Comparison of ENCODE assay signal across 18 cellular contexts in the genomic region with DNA sequence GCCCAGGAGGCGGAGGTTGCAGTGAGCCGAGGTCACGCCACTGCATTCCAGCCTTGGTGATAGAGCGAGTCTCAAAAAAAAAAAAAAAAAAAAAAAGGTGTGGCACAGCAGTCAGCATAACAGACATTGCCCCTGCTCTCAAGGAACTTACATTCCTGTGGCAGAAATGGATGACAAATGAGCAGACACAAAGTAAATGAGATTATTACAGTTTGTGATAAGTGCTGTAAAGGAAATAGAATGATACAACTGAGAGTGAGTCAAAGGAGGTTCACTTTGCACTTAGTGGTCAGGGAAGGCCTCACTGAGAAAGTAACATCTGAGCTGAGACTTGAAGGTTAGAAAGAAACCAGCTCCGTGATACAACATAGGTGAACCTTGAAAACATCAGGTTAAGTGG. TPM values are rescaled to one million over a fixed set of nuclear protein-coding genes. Genes with fewer than 3 reads are reported as not detected.
DNase-seq lines count a peak whose midpoint lies in the region; ATAC-seq and TF ChIP-seq lines count a peak whose summit lies in the region.
"Had no signal": no experiment of that assay in that cellular context is flagged by ENCODE, and none has a peak within 500 bp of the region (broad histone marks: within the 10 kb centered on the region; RNA-seq: fewer than 3 reads in every experiment).

No MANE protein-coding gene starts in this region.

- no TSS peak for BruUV-seq in MCF 10A (replicated peaks; lab: Mats Ljungman, UMichigan)

- peaks cover 39% of the 10 kb centered on the region for H3K4me1 Mint-ChIP-seq in activated CD4-positive, alpha-beta memory T cell treated with anti-CD3 and anti-CD28 coated beads for 36 hours (ENCODE audit: low read depth)
- peaks cover 59 to 83% of the 10 kb centered on the region in 2 donors for H3K4me1 Mint-ChIP-seq in immature natural killer cell
- H3K4me1 Mint-ChIP-seq in MCF 10A (ENCODE audit: insufficient read depth, unreplicated experiment) = no peaks in the 10 kb centered on the region
- no peaks in the 10 kb centered on the region for H3K4me1 Mint-ChIP-seq in mesothelial cell of epicardium

- peaks cover 33% of the 10 kb centered on the region for H3K36me3 Mint-ChIP-seq in activated CD4-positive, alpha-beta memory T cell treated with anti-CD3 and anti-CD28 coated beads for 36 hours
- peaks cover 13 to 35% (median 21%) of the 10 kb centered on the region in 3 donors for H3K36me3 Mint-ChIP-seq in immature natural killer cell
- peaks cover 91% of the 10 kb centered on the region for H3K36me3 Mint-ChIP-seq in MCF 10A (ENCODE audit: insufficient read depth, unreplicated experiment)
- peaks cover 55% of the 10 kb centered on the region for H3K36me3 Mint-ChIP-seq in mesothelial cell of epicardium

- peak overlapping the region; percentile 91 for H3K4me2 ChIP-seq in BLaER1

- no peaks in the 10 kb centered on the region; the same call in 1 of the 2 replicates for H4K20me1 ChIP-seq in BLaER1

- H3K9me3 Mint-ChIP-seq in activated CD4-positive, alpha-beta memory T cell treated with anti-CD3 and anti-CD28 coated beads for 36 hours = no peaks in the 10 kb centered on the region
- H3K9me3 Mint-ChIP-seq in immature natural killer cell = no peaks in the 10 kb centered on the region
- H3K9me3 Mint-ChIP-seq in MCF 10A (ENCODE audit: unreplicated experiment) = no peaks in the 10 kb centered on the region
- H3K9me3 Mint-ChIP-seq in mesothelial cell of epicardium = no peaks in the 10 kb centered on the region

- H3K27me3 ChIP-seq in BLaER1 (no peaks in the 10 kb centered on the region), GM06990 (replicated peaks; ENCODE audit: control insufficient read depth, insufficient read depth, low read length) (no peaks in the 10 kb centered on the region)
- H3K27me3 ChIP-seq: upper lobe of right lung had no signal

- H3K27ac ChIP-seq in BLaER1 = peak overlapping the region; percentile 86; the same call in 1 of the 2 replicates

- peak overlapping the region; percentile 99 for H3K4me3 Mint-ChIP-seq in activated CD4-positive, alpha-beta memory T cell treated with anti-CD3 and anti-CD28 coated beads for 36 hours
- H3K4me3 Mint-ChIP-seq in immature natural killer cell (peak overlapping the region; percentile 96 to 100 (median 98)), MCF 10A (ENCODE audit: unreplicated experiment) (no peak overlapping the region), mesothelial cell of epicardium (no peak overlapping the region)

- peaks cover 88% of the 10 kb centered on the region for H3K36me3 ChIP-seq in BLaER1
- peaks cover 13% of the 10 kb centered on the region for H3K36me3 ChIP-seq in GM06990 (ENCODE audit: control insufficient read depth, insufficient read depth, low read length)

- no peaks in the 10 kb centered on the region for H3K27me3 Mint-ChIP-seq in activated CD4-positive, alpha-beta memory T cell treated with anti-CD3 and anti-CD28 coated beads for 36 hours
- H3K27me3 Mint-ChIP-seq in immature natural killer cell (ENCODE audit: low read depth in 3 of 3) (peaks cover 5 to 7% (median 7%) of the 10 kb centered on the region in 3 donors), MCF 10A (ENCODE audit: insufficient read depth, unreplicated experiment) (no peaks in the 10 kb centered on the region), mesothelial cell of epicardium (ENCODE audit: low read depth) (no peaks in the 10 kb centered on the region)

- intact Hi-C loops in activated CD4-positive, alpha-beta memory T cell treated with anti-CD3 and anti-CD28 coated beads for 36 hours (cut with micrococcal nuclease) = loop anchor here (2.0 kb wide), 1 partner anchor 51 kb away; the partner anchor contains the start of gene ERGIC3
- intact Hi-C loops in MCF 10A (cut with micrococcal nuclease) = no loop called here
- intact Hi-C loops in head of caudate nucleus (cut with DNase I) = no loop called here

- CTCF ChIA-PET in activated CD4-positive, alpha-beta memory T cell treated with anti-CD3 and anti-CD28 coated beads for 36 hours (lab: Charles Lee) = interaction anchor here (0.6 to 2.2 kb wide), 3 partner anchors 28 to 501 kb away, joined by 3 to 8 read pairs (median 4); partner anchors contain the start of gene SCAND1
- CTCF ChIA-PET in MCF 10A (lab: Yijun Ruan, JAX) = interaction anchor here (0.7 kb wide), 1 partner anchor 28 kb away, joined by 3 read pairs; no protein-coding TSS in a partner anchor

- no peak for DNase-seq in GM06990 (ENCODE audit: extremely low read depth, insufficient read length)
- no peak for DNase-seq in activated CD4-positive, alpha-beta memory T cell treated with anti-CD3 and anti-CD28 coated beads for 36 hours
- no peak for DNase-seq in immature natural killer cell
- DNase-seq in MCF 10A (ENCODE audit: unreplicated experiment) = no peak
- no peak for DNase-seq in mesothelial cell of epicardium (ENCODE audit: low spot score in 2 of 2, unreplicated experiment in 2 of 2)
- no peak for DNase-seq in head of caudate nucleus
- DNase-seq: activated effector memory CD4-positive, alpha-beta T cell treated with anti-CD3 and anti-CD28 coated beads, Interleukin-2, amount 50 U/mL, for 16 hours; DMS79 treated with DMSO at 0.1 percent for 48 hours; NCI-H1048; stimulated activated CD4-positive, alpha-beta T cell treated with anti-CD3 and anti-CD28 coated beads, Interleukin-2, amount 100 ng/mL, for 24 hours had no signal

- H3K9me3 ChIP-seq in BLaER1 = no peaks in the 10 kb centered on the region
- H3K9me3 ChIP-seq: upper lobe of right lung had no signal

- no peak for TF ChIP-seq CTCF in GM06990 (IDR thresholded peaks at IDR 0.05; ENCODE audit: insufficient read depth, low read length, poor library complexity, severe bottlenecking)
- no peak for TF ChIP-seq CTCF in MCF 10A (IDR thresholded peaks at IDR 0.05; ENCODE audit: unreplicated experiment)
- TF ChIP-seq CTCF in mesothelial cell of epicardium (IDR thresholded peaks at IDR 0.05; ENCODE audit: unreplicated experiment) = no peak

- no peak for ATAC-seq in HG02973 (IDR thresholded peaks at IDR 0.05; ENCODE audit: unreplicated experiment)
- ATAC-seq: SK-N-SH treated with all-trans-retinoic acid at 6 μM for 48 hours had no signal

- POLR2A ChIA-PET in activated CD4-positive, alpha-beta memory T cell treated with anti-CD3 and anti-CD28 coated beads for 36 hours (lab: Charles Lee) = interaction anchor here (1.1 to 2.0 kb wide), 3 partner anchors 37 to 462 kb away, joined by 4 to 15 read pairs (median 11); partner anchors contain the start of genes CEP250, EIF6 and SCAND1
- POLR2A ChIA-PET in MCF 10A (lab: Yijun Ruan, JAX) = interaction anchor here (0.8 kb wide), 1 partner anchor 35 kb away, joined by 3 read pairs; no protein-coding TSS in a partner anchor

- H3K27ac Mint-ChIP-seq in activated CD4-positive, alpha-beta memory T cell treated with anti-CD3 and anti-CD28 coated beads for 36 hours = peak overlapping the region; percentile 99
- H3K27ac Mint-ChIP-seq in immature natural killer cell (peak overlapping the region; percentile 96 to 99 (median 97)), MCF 10A (ENCODE audit: low read depth, unreplicated experiment) (no peak overlapping the region), mesothelial cell of epicardium (no peak overlapping the region)

- peaks cover 27% of the 10 kb centered on the region for H3K4me1 ChIP-seq in BLaER1
- H3K4me1 ChIP-seq: upper lobe of right lung had no signal

- no peak overlapping the region for H3K9ac ChIP-seq in BLaER1

- no peak overlapping the region for H3K4me3 ChIP-seq in BLaER1
- H3K4me3 ChIP-seq in GM06990 (replicated peaks; ENCODE audit: low read depth, low read length) = peak overlapping the region; percentile 83

RNA-seq across cellular contexts. Expression of gene CEP250, which starts 36.4 kb away (rescaled TPM):
- 10 to 100 TPM; 47.2 to 60.8 TPM for total RNA-seq in activated CD4-positive, alpha-beta memory T cell treated with anti-CD3 and anti-CD28 coated beads for 36 hours
- polyA plus RNA-seq in immature natural killer cell = 10 to 100 TPM in 1 of 3 donors, 1 to 10 TPM in 2; 2.5 to 22.4 (median 4.4) TPM
- total RNA-seq in MCF 10A (2022) (41.0 and 44.0 TPM in 2 replicates), mesothelial cell of epicardium (65.5 to 69.6 TPM (median 68.4 TPM) in 3 replicates)

RNA-seq across cellular contexts. Expression of gene C20orf173, which starts 37.6 kb away (rescaled TPM):
- not detected for total RNA-seq in activated CD4-positive, alpha-beta memory T cell treated with anti-CD3 and anti-CD28 coated beads for 36 hours
- polyA plus RNA-seq in immature natural killer cell = not detected
- total RNA-seq in MCF 10A (2022) (not detected in 2 replicates), mesothelial cell of epicardium (not detected in 3 replicates)
- total RNA-seq: endothelial cell of umbilical vein, glomerular endothelial cell, upper lobe of right lung had no signal
- polyA plus RNA-seq: BJ, endothelial cell of umbilical vein, keratinocyte had no signal

RNA-seq across cellular contexts. Expression of gene ERGIC3, which starts 50.1 kb away (rescaled TPM):
- total RNA-seq in activated CD4-positive, alpha-beta memory T cell treated with anti-CD3 and anti-CD28 coated beads for 36 hours = 100 to 1,000 TPM; 109 to 120 TPM
- polyA plus RNA-seq in immature natural killer cell = 100 to 1,000 TPM; 102 to 169 (median 138) TPM
- total RNA-seq in MCF 10A (2022) (222 and 260 TPM in 2 replicates), mesothelial cell of epicardium (253 to 258 TPM (median 255 TPM) in 3 replicates)

RNA-seq across cellular contexts. Expression of gene GDF5, which starts 53.8 kb away (rescaled TPM):
- total RNA-seq in activated CD4-positive, alpha-beta memory T cell treated with anti-CD3 and anti-CD28 coated beads for 36 hours = not detected
- polyA plus RNA-seq in immature natural killer cell = not detected
- not detected in 2 replicates for total RNA-seq in MCF 10A (2022)
- total RNA-seq in mesothelial cell of epicardium = 1.1 to 1.4 TPM (median 1.1 TPM) in 3 replicates

Comparison
In these comparisons a context has a peak if more than half of its experiments do, and no peak if none do; other contexts are left out.
1. H3K27ac Mint-ChIP-seq: peak in activated CD4-positive, alpha-beta memory T cell treated with anti-CD3 and anti-CD28 coated beads for 36 hours (single experiment) and immature natural killer cell (6 of 6); none in MCF 10A (single experiment) and mesothelial cell of epicardium (single experiment).
2. H3K4me3 Mint-ChIP-seq: peak in activated CD4-positive, alpha-beta memory T cell treated with anti-CD3 and anti-CD28 coated beads for 36 hours (single experiment) and immature natural killer cell (5 of 5); none in MCF 10A (single experiment) and mesothelial cell of epicardium (single experiment).